Comparison of ENCODE assay signal across 13 cellular contexts in genomic region chr16:67801889-67802288, GRCh38. TPM values are rescaled to one million over a fixed set of nuclear protein-coding genes. Genes with fewer than 3 reads are reported as not detected.
A peak's percentile ranks its signal among the peaks of the same experiment; 100 is the strongest.
DNase-seq lines count a peak whose midpoint lies in the region; ATAC-seq and TF ChIP-seq lines count a peak whose summit lies in the region.
"Had no signal": no experiment of that assay in that cellular context is flagged by ENCODE, and none has a peak within 500 bp of the region (broad histone marks: within the 10 kb centered on the region; RNA-seq: fewer than 3 reads in every experiment).

No MANE protein-coding gene starts in this region.

- H3K27me3 Mint-ChIP-seq in effector memory CD8-positive, alpha-beta T cell = no peaks in the 10 kb centered on the region
- no peaks in the 10 kb centered on the region; the same call in 1 of the 2 replicates for H3K27me3 Mint-ChIP-seq in HFFc6 (ENCODE audit: insufficient read depth)

- peak overlapping the region in 1 of 2 donors; percentile 35 for H3K27ac Mint-ChIP-seq in effector memory CD8-positive, alpha-beta T cell
- H3K27ac Mint-ChIP-seq in HFFc6 = no peak overlapping the region

- ATAC-seq in effector memory CD8-positive, alpha-beta T cell (replicated peaks) = no peak
- no peak for ATAC-seq in GM18498 (IDR thresholded peaks at IDR 0.05; ENCODE audit: unreplicated experiment)

- H3K9me3 Mint-ChIP-seq in effector memory CD8-positive, alpha-beta T cell = no peaks in the 10 kb centered on the region
- no peaks in the 10 kb centered on the region for H3K9me3 Mint-ChIP-seq in HFFc6

- DNase-seq in stimulated activated CD4-positive, alpha-beta T cell treated with anti-CD3 and anti-CD28 coated beads, Interleukin-12 subunit alpha, Interleukin-12 subunit beta, amount 100 ng/mL, for 4 hours = peak; percentile 6
- DNase-seq in stimulated activated CD4-positive, alpha-beta T cell treated with anti-CD3 and anti-CD28 coated beads, Interleukin-2, amount 100 ng/mL, for 48 hours = no peak
- DNase-seq in activated CD4-positive, alpha-beta T cell treated with anti-CD3 and anti-CD28 coated beads, Interleukin-2, amount 50 U/mL, for 48 hours = peak; percentile 23 to 27
- DNase-seq in effector memory CD8-positive, alpha-beta T cell = no peak
- DNase-seq in RPMI8226 (no peak), HFFc6 (no peak), kidney tubule cell (ENCODE audit: low spot score) (no peak)
- DNase-seq: HCEC 1CT, NCI-H2171, nucleus accumbens, small intestine, WERI-Rb-1 had no signal

- no peak for TF ChIP-seq CTCF in HFFc6 (IDR thresholded peaks at IDR 0.05)

- H3K4me1 Mint-ChIP-seq in effector memory CD8-positive, alpha-beta T cell (ENCODE audit: low read depth in 2 of 2) = peaks cover 56 to 66% of the 10 kb centered on the region in 2 donors
- peaks cover 23% of the 10 kb centered on the region for H3K4me1 Mint-ChIP-seq in HFFc6 (ENCODE audit: low read depth)

- H3K4me3 Mint-ChIP-seq in effector memory CD8-positive, alpha-beta T cell = peak overlapping the region; percentile 37 to 48
- no peak overlapping the region for H3K4me3 Mint-ChIP-seq in HFFc6

- H3K36me3 Mint-ChIP-seq in effector memory CD8-positive, alpha-beta T cell (ENCODE audit: insufficient read depth) = peaks cover 38% of the 10 kb centered on the region
- H3K36me3 Mint-ChIP-seq in HFFc6 (ENCODE audit: low read depth) = peaks cover 15% of the 10 kb centered on the region

RNA-seq across cellular contexts. Expression of gene RANBP10, which starts 4.5 kb away (rescaled TPM):
- total RNA-seq in HFFc6 (2021; fragmentation: NEBNext Ultra II Directional; extraction: Animal tissue kit (Norgen Biotek cat#: 25700)) = 10 to 100 TPM; 11.5 to 15.6 (median 12.8) TPM

RNA-seq across cellular contexts. Expression of gene TSNAXIP1, which starts 4.8 kb away (rescaled TPM):
- total RNA-seq in HFFc6 (2021; fragmentation: NEBNext Ultra II Directional; extraction: Animal tissue kit (Norgen Biotek cat#: 25700)) = 1 to 10 TPM in 2 of 6 experiments, under 1 TPM in 4; 0.23 to 1.3 (median 0.79) TPM

RNA-seq across cellular contexts. Expression of gene THAP11, which starts 40.2 kb away (rescaled TPM):
- total RNA-seq in HFFc6 (2021; fragmentation: NEBNext Ultra II Directional; extraction: Animal tissue kit (Norgen Biotek cat#: 25700)) = 10 to 100 TPM; 15.1 to 18.6 (median 16.2) TPM

RNA-seq across cellular contexts. Expression of gene NUTF2, which starts 44.8 kb away (rescaled TPM):
- total RNA-seq in HFFc6 (2021; fragmentation: NEBNext Ultra II Directional; extraction: Animal tissue kit (Norgen Biotek cat#: 25700)) = 100 to 1,000 TPM; 182 to 195 (median 185) TPM

RNA-seq across cellular contexts. Expression of gene CENPT, which starts 45.6 kb away (rescaled TPM):
- 10 to 100 TPM; 51.2 to 64.2 (median 59.7) TPM for total RNA-seq in HFFc6 (2021; fragmentation: NEBNext Ultra II Directional; extraction: Animal tissue kit (Norgen Biotek cat#: 25700))

Comparison
In these comparisons a context has a peak if more than half of its experiments do, and no peak if none do; other contexts are left out.
1. DNase-seq: peak in stimulated activated CD4-positive, alpha-beta T cell treated with anti-CD3 and anti-CD28 coated beads, Interleukin-12 subunit alpha, Interleukin-12 subunit beta, amount 100 ng/mL, for 4 hours (single experiment) and activated CD4-positive, alpha-beta T cell treated with anti-CD3 and anti-CD28 coated beads, Interleukin-2, amount 50 U/mL, for 48 hours (2 of 2); none in stimulated activated CD4-positive, alpha-beta T cell treated with anti-CD3 and anti-CD28 coated beads, Interleukin-2, amount 100 ng/mL, for 48 hours (0 of 2), effector memory CD8-positive, alpha-beta T cell (0 of 3), RPMI8226 (single experiment), HFFc6 (single experiment) and kidney tubule cell (single experiment).